ENCODE assay signal across 39 cellular contexts in genomic region chr5:175846332-175846731, GRCh38. TPM values are rescaled to one million over a fixed set of nuclear protein-coding genes. Genes with fewer than 3 reads are reported as not detected.
"Had no signal": no experiment of that assay in that cellular context is flagged by ENCODE, and none has a peak within 500 bp of the region (broad histone marks: within the 10 kb centered on the region; RNA-seq: fewer than 3 reads in every experiment).

No MANE protein-coding gene starts in this region.

- ATAC-seq: activated naive CD4-positive, alpha-beta T cell treated with anti-CD3 and anti-CD28 coated beads, Interleukin-2, amount 50 U/mL, for 72 hours; activated naive CD8-positive, alpha-beta T cell treated with anti-CD3 and anti-CD28 coated beads, Interleukin-2, amount 50 U/mL, for 24 hours; activated T-cell treated with anti-CD3 and anti-CD28 coated beads, Interleukin-2, amount 50 U/mL, for 4 hours; activated T-cell treated with anti-CD3 and anti-CD28 coated beads, Interleukin-2, amount 50 U/mL, for 72 hours; activated T-helper 17 cell treated with anti-CD3 and anti-CD28 coated beads, Interleukin-2, amount 50 U/mL, for 72 hours; body of pancreas had no signal

- FAIRE-seq: astrocyte had no signal

- H3K27ac Mint-ChIP-seq: activated naive CD4-positive, alpha-beta T cell treated with anti-CD3 and anti-CD28 coated beads for 36 hours; activated naive CD4-positive, alpha-beta T cell treated with anti-CD3 and anti-CD28 coated beads, Interleukin-2, amount 10 ng/mL, durations not matched to agents 7 days and 5 days; activated naive CD4-positive, alpha-beta T cell treated with anti-CD3 and anti-CD28 coated beads, Interleukin-2, amount 50 U/mL, for 24 hours; activated naive CD4-positive, alpha-beta T cell treated with anti-CD3 and anti-CD28 coated beads, Interleukin-2, amount 50 U/mL, for 72 hours; activated naive CD8-positive, alpha-beta T cell; activated naive CD8-positive, alpha-beta T cell treated with anti-CD3 and anti-CD28 coated beads for 36 hours; activated naive CD8-positive, alpha-beta T cell treated with anti-CD3 and anti-CD28 coated beads, Interleukin-2, amount 10 ng/mL, durations not matched to agents 7 days and 5 days; activated naive CD8-positive, alpha-beta T cell treated with anti-CD3 and anti-CD28 coated beads, Interleukin-2, amount 50 U/mL, for 24 hours; activated T-cell treated with anti-CD3 and anti-CD28 coated beads, Interleukin-2, amount 50 U/mL, for 24 hours; activated T-cell treated with anti-CD3 and anti-CD28 coated beads, Interleukin-2, amount 50 U/mL, for 72 hours; activated T-helper 1 cell treated with anti-CD3 and anti-CD28 coated beads, Interleukin-12 subunit alpha, Interleukin-12 subunit beta, Interleukin-2, Interleukin-4 antibody, amounts not matched to agents 30 ng/mL and 10 ng/mL and 1 ng/mL, durations not matched to agents 14 hours and 24 hours and 36 hours; activated T-helper 17 cell treated with anti-CD3 and anti-CD28 coated beads, Interleukin-2, amount 50 U/mL, for 72 hours; activated T-helper 2 cell treated with anti-CD3 and anti-CD28 coated beads, Interferon-gamma antibody, Interleukin-2, Interleukin-4, amounts not matched to agents 10 μg/mL and 5 μg/mL and 100 μg/mL, durations not matched to agents 14 hours and 24 hours and 36 hours; brain had no signal

- H3K9me3 ChIP-seq: adrenal gland, ascending aorta, body of pancreas, breast epithelium had no signal

- H3K4me3 ChIP-seq: adrenal gland, ascending aorta, body of pancreas, breast epithelium, cardiac muscle cell had no signal

- H3K36me3 Mint-ChIP-seq: activated naive CD4-positive, alpha-beta T cell treated with anti-CD3 and anti-CD28 coated beads, Interleukin-2, amount 10 ng/mL, durations not matched to agents 7 days and 5 days; activated naive CD4-positive, alpha-beta T cell treated with anti-CD3 and anti-CD28 coated beads, Interleukin-2, amount 50 U/mL, for 72 hours; activated naive CD8-positive, alpha-beta T cell treated with anti-CD3 and anti-CD28 coated beads for 36 hours; activated naive CD8-positive, alpha-beta T cell treated with anti-CD3 and anti-CD28 coated beads, Interleukin-2, amount 10 ng/mL, durations not matched to agents 7 days and 5 days; brain had no signal

- H3K4me3 Mint-ChIP-seq: activated naive CD4-positive, alpha-beta T cell treated with anti-CD3 and anti-CD28 coated beads for 36 hours; activated naive CD4-positive, alpha-beta T cell treated with anti-CD3 and anti-CD28 coated beads, Interleukin-2, amount 10 ng/mL, durations not matched to agents 7 days and 5 days; activated naive CD4-positive, alpha-beta T cell treated with anti-CD3 and anti-CD28 coated beads, Interleukin-2, amount 50 U/mL, for 24 hours; activated naive CD8-positive, alpha-beta T cell; activated naive CD8-positive, alpha-beta T cell treated with anti-CD3 and anti-CD28 coated beads for 36 hours; activated naive CD8-positive, alpha-beta T cell treated with anti-CD3 and anti-CD28 coated beads, Interleukin-2, amount 10 ng/mL, durations not matched to agents 7 days and 5 days; activated naive CD8-positive, alpha-beta T cell treated with anti-CD3 and anti-CD28 coated beads, Interleukin-2, amount 50 U/mL, for 24 hours; activated T-cell treated with anti-CD3 and anti-CD28 coated beads, Interleukin-2, amount 50 U/mL, for 24 hours; activated T-cell treated with anti-CD3 and anti-CD28 coated beads, Interleukin-2, amount 50 U/mL, for 4 hours; activated T-cell treated with anti-CD3 and anti-CD28 coated beads, Interleukin-2, amount 50 U/mL, for 72 hours; activated T-helper 1 cell treated with anti-CD3 and anti-CD28 coated beads, Interleukin-12 subunit alpha, Interleukin-12 subunit beta, Interleukin-2, Interleukin-4 antibody, amounts not matched to agents 30 ng/mL and 10 ng/mL and 1 ng/mL, durations not matched to agents 14 hours and 24 hours and 36 hours; activated T-helper 17 cell treated with anti-CD3 and anti-CD28 coated beads, Interleukin-2, amount 50 U/mL, for 72 hours; brain; central memory CD8-positive, alpha-beta T cell had no signal

- DNase-seq: activated effector memory CD4-positive, alpha-beta T cell treated with anti-CD3 and anti-CD28 coated beads, Interleukin-2, amount 50 U/mL, for 16 hours; activated effector memory CD4-positive, alpha-beta T cell treated with Interleukin-2 at 50 U/mL for 16 hours; activated gamma-delta T cell; activated gamma-delta T cell treated with Interleukin-2 at 50 U/mL for 16 hours; activated naive CD4-positive, alpha-beta T cell; activated naive CD4-positive, alpha-beta T cell treated with anti-CD3 and anti-CD28 coated beads for 36 hours; activated naive CD4-positive, alpha-beta T cell treated with anti-CD3 and anti-CD28 coated beads, Interleukin-2, amount 10 ng/mL, durations not matched to agents 7 days and 5 days; activated naive CD4-positive, alpha-beta T cell treated with anti-CD3 and anti-CD28 coated beads, Interleukin-2, amount 50 U/mL, for 16 hours; activated naive CD4-positive, alpha-beta T cell treated with Interleukin-2 at 50 U/mL for 16 hours; activated naive CD8-positive, alpha-beta T cell treated with anti-CD3 and anti-CD28 coated beads for 36 hours; activated naive CD8-positive, alpha-beta T cell treated with anti-CD3 and anti-CD28 coated beads, Interleukin-2, amount 10 ng/mL, durations not matched to agents 7 days and 5 days; activated naive CD8-positive, alpha-beta T cell treated with anti-CD3 and anti-CD28 coated beads, Interleukin-2, amount 50 U/mL, for 24 hours; activated T-cell treated with anti-CD3 and anti-CD28 coated beads for 4 hours; activated T-cell treated with anti-CD3 and anti-CD28 coated beads, Interleukin-2, amount 50 U/mL, for 1 hour; activated T-cell treated with anti-CD3 and anti-CD28 coated beads, Interleukin-2, amount 50 U/mL, for 24 hours; activated T-cell treated with anti-CD3 and anti-CD28 coated beads, Interleukin-2, amount 50 U/mL, for 4 hours; activated T-cell treated with anti-CD3 and anti-CD28 coated beads, Interleukin-2, amount 50 U/mL, for 48 hours; activated T-cell treated with anti-CD3 and anti-CD28 coated beads, Interleukin-2, amount 50 U/mL, for 72 hours; adrenal gland; amniotic stem cell; aorta; body of pancreas; brain microvascular endothelial cell; central memory CD4-positive, alpha-beta T cell; cerebellar nuclear complex had no signal

- H3K4me1 Mint-ChIP-seq: activated naive CD4-positive, alpha-beta T cell treated with anti-CD3 and anti-CD28 coated beads, Interleukin-2, amount 10 ng/mL, durations not matched to agents 7 days and 5 days; activated naive CD4-positive, alpha-beta T cell treated with anti-CD3 and anti-CD28 coated beads, Interleukin-2, amount 50 U/mL, for 24 hours; activated naive CD8-positive, alpha-beta T cell treated with anti-CD3 and anti-CD28 coated beads for 36 hours; activated naive CD8-positive, alpha-beta T cell treated with anti-CD3 and anti-CD28 coated beads, Interleukin-2, amount 10 ng/mL, durations not matched to agents 7 days and 5 days; activated naive CD8-positive, alpha-beta T cell treated with anti-CD3 and anti-CD28 coated beads, Interleukin-2, amount 50 U/mL, for 24 hours; central memory CD8-positive, alpha-beta T cell had no signal

- H3K27me3 Mint-ChIP-seq: activated naive CD8-positive, alpha-beta T cell; activated naive CD8-positive, alpha-beta T cell treated with anti-CD3 and anti-CD28 coated beads for 36 hours; activated naive CD8-positive, alpha-beta T cell treated with anti-CD3 and anti-CD28 coated beads, Interleukin-2, amount 50 U/mL, for 24 hours; activated T-cell treated with anti-CD3 and anti-CD28 coated beads, Interleukin-2, amount 50 U/mL, for 24 hours; activated T-helper 17 cell treated with anti-CD3 and anti-CD28 coated beads, Interleukin-2, amount 50 U/mL, for 72 hours; brain had no signal

- H3K27ac ChIP-seq: adrenal gland, ascending aorta, body of pancreas, brain microvascular endothelial cell, breast epithelium, cardiac muscle cell had no signal

- H3K9me3 Mint-ChIP-seq: activated naive CD4-positive, alpha-beta T cell treated with anti-CD3 and anti-CD28 coated beads for 36 hours; activated naive CD4-positive, alpha-beta T cell treated with anti-CD3 and anti-CD28 coated beads, Interleukin-2, amount 10 ng/mL, durations not matched to agents 7 days and 5 days; activated naive CD4-positive, alpha-beta T cell treated with anti-CD3 and anti-CD28 coated beads, Interleukin-2, amount 50 U/mL, for 24 hours; activated naive CD4-positive, alpha-beta T cell treated with anti-CD3 and anti-CD28 coated beads, Interleukin-2, amount 50 U/mL, for 72 hours; activated naive CD8-positive, alpha-beta T cell treated with anti-CD3 and anti-CD28 coated beads for 36 hours; activated naive CD8-positive, alpha-beta T cell treated with anti-CD3 and anti-CD28 coated beads, Interleukin-2, amount 10 ng/mL, durations not matched to agents 7 days and 5 days; activated naive CD8-positive, alpha-beta T cell treated with anti-CD3 and anti-CD28 coated beads, Interleukin-2, amount 50 U/mL, for 24 hours; activated T-cell treated with anti-CD3 and anti-CD28 coated beads, Interleukin-2, amount 50 U/mL, for 24 hours; activated T-cell treated with anti-CD3 and anti-CD28 coated beads, Interleukin-2, amount 50 U/mL, for 4 hours; activated T-cell treated with anti-CD3 and anti-CD28 coated beads, Interleukin-2, amount 50 U/mL, for 72 hours; activated T-helper 1 cell treated with anti-CD3 and anti-CD28 coated beads, Interleukin-12 subunit alpha, Interleukin-12 subunit beta, Interleukin-2, Interleukin-4 antibody, amounts not matched to agents 30 ng/mL and 10 ng/mL and 1 ng/mL, durations not matched to agents 14 hours and 24 hours and 36 hours; activated T-helper 17 cell treated with anti-CD3 and anti-CD28 coated beads, Interleukin-2, amount 50 U/mL, for 72 hours; activated T-helper 2 cell treated with anti-CD3 and anti-CD28 coated beads, Interferon-gamma antibody, Interleukin-2, Interleukin-4, amounts not matched to agents 10 μg/mL and 5 μg/mL and 100 μg/mL, durations not matched to agents 14 hours and 24 hours and 36 hours; central memory CD8-positive, alpha-beta T cell had no signal

- H3K4me1 ChIP-seq: ascending aorta, body of pancreas, breast epithelium had no signal

- H3K27me3 ChIP-seq: adrenal gland, ascending aorta, body of pancreas, brain microvascular endothelial cell, cardiac muscle cell had no signal

- H3K36me3 ChIP-seq: adrenal gland, ascending aorta, brain microvascular endothelial cell, breast epithelium, cardiac muscle cell had no signal

RNA-seq across cellular contexts. Expression of gene CPLX2, which starts 25.0 kb away (rescaled TPM):
- total RNA-seq: activated naive CD4-positive, alpha-beta T cell treated with anti-CD3 and anti-CD28 coated beads for 36 hours; activated naive CD4-positive, alpha-beta T cell treated with anti-CD3 and anti-CD28 coated beads, Interleukin-2, amount 50 U/mL, for 72 hours; activated naive CD8-positive, alpha-beta T cell treated with anti-CD3 and anti-CD28 coated beads for 36 hours; activated naive CD8-positive, alpha-beta T cell treated with anti-CD3 and anti-CD28 coated beads, Interleukin-2, amount 10 ng/mL, durations not matched to agents 7 days and 5 days; activated T-cell treated with anti-CD3 and anti-CD28 coated beads, Interleukin-2, amount 50 U/mL, for 72 hours; activated T-helper 1 cell treated with anti-CD3 and anti-CD28 coated beads, Interleukin-12 subunit alpha, Interleukin-12 subunit beta, Interleukin-2, Interleukin-4 antibody, amounts not matched to agents 30 ng/mL and 10 ng/mL and 1 ng/mL, durations not matched to agents 14 hours and 24 hours and 36 hours; activated T-helper 17 cell treated with anti-CD3 and anti-CD28 coated beads, Interleukin-2, amount 50 U/mL, for 72 hours; activated T-helper 2 cell treated with anti-CD3 and anti-CD28 coated beads, Interferon-gamma antibody, Interleukin-2, Interleukin-4, amounts not matched to agents 10 μg/mL and 5 μg/mL and 100 μg/mL, durations not matched to agents 14 hours and 24 hours and 36 hours; aorta; ascending aorta; breast epithelium; bronchial epithelial cell; cardiac muscle cell; cardiac septum had no signal
- polyA plus RNA-seq: aorta had no signal
